Comparison of ENCODE assay signal across 23 cellular contexts in genomic region chr13:107884564-107884963, GRCh38.
"Had no signal": no experiment of that assay in that cellular context is flagged by ENCODE, and none has a peak within 500 bp of the region (broad histone marks: within the 10 kb centered on the region; RNA-seq: fewer than 3 reads in every experiment).

No MANE protein-coding gene starts in this region.

- H2AFZ ChIP-seq: hepatocyte had no signal

- H3K36me3 ChIP-seq: esophagus muscularis mucosa, gastroesophageal sphincter, heart left ventricle, left lung, lower lobe of right lung had no signal

- ATAC-seq: foreskin keratinocyte; gastroesophageal sphincter; heart left ventricle; left cardiac atrium; left lung; left ventricle myocardium superior; lower lobe of right lung; naive thymus-derived CD4-positive, alpha-beta T cell had no signal

- FAIRE-seq: colon, endothelial cell of umbilical vein, frontal cortex, islet of Langerhans, keratinocyte had no signal

- H3K79me2 ChIP-seq: hepatocyte had no signal

- H3K4me2 ChIP-seq: hepatocyte had no signal

- H3K4me1 ChIP-seq: esophagus muscularis mucosa, foreskin keratinocyte, gastroesophageal sphincter, heart left ventricle, left lung had no signal

- H3K4me3 ChIP-seq: coronary artery, dorsolateral prefrontal cortex, esophagus muscularis mucosa, gastroesophageal sphincter, heart left ventricle, hepatocyte, left lung, lower lobe of right lung had no signal

- H3K27ac ChIP-seq: coronary artery, dorsolateral prefrontal cortex, esophagus muscularis mucosa, foreskin keratinocyte, gastroesophageal sphincter, heart left ventricle, hepatocyte, left lung, lower lobe of right lung had no signal

- H3K9me3 ChIP-seq: lower lobe of right lung had no signal

- H3K27me3 ChIP-seq: dorsolateral prefrontal cortex, esophagus muscularis mucosa, foreskin keratinocyte, gastroesophageal sphincter, heart left ventricle, hepatocyte, left lung had no signal

- DNase-seq: dermis blood vessel endothelial cell; dorsolateral prefrontal cortex; effector CD4-positive, alpha-beta T cell; effector memory CD4-positive, alpha-beta T cell; foreskin keratinocyte; heart left ventricle; hypothalamus; left cardiac atrium; left lung; left ventricle myocardium superior; lower lobe of right lung; mesendoderm; midbrain; naive thymus-derived CD4-positive, alpha-beta T cell had no signal
